Comparison of ENCODE assay signal across 10 cellular contexts in the genomic region with DNA sequence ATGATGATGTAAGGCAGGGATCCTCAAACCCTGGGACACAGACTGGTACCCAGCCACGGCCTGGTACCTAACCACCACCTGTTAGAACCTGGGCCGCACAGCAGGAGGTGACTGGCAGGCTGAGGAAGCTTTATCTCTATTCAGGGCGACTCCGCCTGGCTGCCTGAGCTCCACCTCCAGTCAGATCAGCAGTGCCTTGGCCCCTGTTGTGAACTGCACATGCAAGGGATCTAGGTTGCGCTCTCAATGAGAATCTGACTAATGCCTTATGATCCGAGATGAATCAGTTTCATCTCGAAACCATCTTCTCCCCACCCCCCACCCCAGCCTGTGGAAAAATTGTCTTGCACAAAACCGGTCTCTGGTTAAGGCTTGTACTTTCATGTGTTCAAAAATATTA. TPM values are rescaled to one million over a fixed set of nuclear protein-coding genes. Genes with fewer than 3 reads are reported as not detected.
DNase-seq lines count a peak whose midpoint lies in the region; ATAC-seq and TF ChIP-seq lines count a peak whose summit lies in the region.
"Had no signal": no experiment of that assay in that cellular context is flagged by ENCODE, and none has a peak within 500 bp of the region (broad histone marks: within the 10 kb centered on the region; RNA-seq: fewer than 3 reads in every experiment).

No MANE protein-coding gene starts in this region.

- POLR2A ChIA-PET in GM10248 (lab: Yijun Ruan, JAX), result no interaction called here

- H3K9me3 Mint-ChIP-seq in activated naive CD4-positive, alpha-beta T cell treated with anti-CD3 and anti-CD28 coated beads, Interleukin-2, amount 10 ng/mL, durations not matched to agents 7 days and 5 days, result no peaks in the 10 kb centered on the region
- no peaks in the 10 kb centered on the region for H3K9me3 Mint-ChIP-seq in activated T-cell treated with anti-CD3 and anti-CD28 coated beads, Interleukin-2, amount 50 U/mL, for 4 hours
- H3K9me3 Mint-ChIP-seq: activated B cell treated with CpG ODN at 0.5 μM for 24 hours, immature natural killer cell had no signal

- peaks cover 52% of the 10 kb centered on the region for H3K36me3 Mint-ChIP-seq in activated naive CD4-positive, alpha-beta T cell treated with anti-CD3 and anti-CD28 coated beads, Interleukin-2, amount 10 ng/mL, durations not matched to agents 7 days and 5 days
- H3K36me3 Mint-ChIP-seq in activated T-cell treated with anti-CD3 and anti-CD28 coated beads, Interleukin-2, amount 50 U/mL, for 4 hours (ENCODE audit: insufficient read depth), result peaks cover 45% of the 10 kb centered on the region

- DNase-seq in activated naive CD4-positive, alpha-beta T cell treated with Interleukin-2 at 50 U/mL for 16 hours, result peak; percentile 76
- DNase-seq in activated naive CD4-positive, alpha-beta T cell treated with anti-CD3 and anti-CD28 coated beads, Interleukin-2, amount 10 ng/mL, durations not matched to agents 7 days and 5 days, result no peak
- peak; percentile 36 for DNase-seq in activated T-cell treated with anti-CD3 and anti-CD28 coated beads, Interleukin-2, amount 50 U/mL, for 4 hours
- peak; percentile 4 for DNase-seq in iPS-NIHi11 (ENCODE audit: low spot score)
- peak; percentile 55 for DNase-seq in stimulated activated naive CD8-positive, alpha-beta T cell treated with anti-CD3 and anti-CD28 coated beads, Interleukin-15, Interleukin-2, amounts not matched to agents 100 U/mL and 50 U/mL, for 24 hours
- DNase-seq in GF-D8 (lab: John Stamatoyannopoulos, UW), result no peak
- DNase-seq in NCI-H2227 treated with DMSO at 0.1 percent for 48 hours (lab: John Stamatoyannopoulos, UW), result no peak
- no peak for DNase-seq in GM10248 (ENCODE audit: extremely low spot score)
- DNase-seq: activated B cell treated with CpG ODN at 0.5 μM for 24 hours, immature natural killer cell had no signal

- no peak overlapping the region for H3K4me3 Mint-ChIP-seq in activated naive CD4-positive, alpha-beta T cell treated with anti-CD3 and anti-CD28 coated beads, Interleukin-2, amount 10 ng/mL, durations not matched to agents 7 days and 5 days
- H3K4me3 Mint-ChIP-seq in activated T-cell treated with anti-CD3 and anti-CD28 coated beads, Interleukin-2, amount 50 U/mL, for 4 hours, result no peak overlapping the region
- H3K4me3 Mint-ChIP-seq: activated B cell treated with CpG ODN at 0.5 μM for 24 hours had no signal

- no peak for TF ChIP-seq CTCF in GM10248 (IDR thresholded peaks at IDR 0.05; ENCODE audit: control extremely low read depth, extremely low read depth, low read depth, missing control alignments)

- ATAC-seq in activated T-cell treated with anti-CD3 and anti-CD28 coated beads, Interleukin-2, amount 50 U/mL, for 4 hours, result peak; percentile 71 to 80
- ATAC-seq in stimulated activated naive CD8-positive, alpha-beta T cell treated with anti-CD3 and anti-CD28 coated beads, Interleukin-15, Interleukin-2, amounts not matched to agents 100 U/mL and 50 U/mL, for 24 hours, result peak; percentile 89

- no peak overlapping the region for H3K27ac Mint-ChIP-seq in activated naive CD4-positive, alpha-beta T cell treated with anti-CD3 and anti-CD28 coated beads, Interleukin-2, amount 10 ng/mL, durations not matched to agents 7 days and 5 days
- H3K27ac Mint-ChIP-seq: activated B cell treated with CpG ODN at 0.5 μM for 24 hours had no signal

- peaks cover 55% of the 10 kb centered on the region for H3K4me1 Mint-ChIP-seq in activated naive CD4-positive, alpha-beta T cell treated with anti-CD3 and anti-CD28 coated beads, Interleukin-2, amount 10 ng/mL, durations not matched to agents 7 days and 5 days
- H3K4me1 Mint-ChIP-seq in activated T-cell treated with anti-CD3 and anti-CD28 coated beads, Interleukin-2, amount 50 U/mL, for 4 hours (ENCODE audit: low read depth), result peaks cover 74% of the 10 kb centered on the region

- CTCF ChIA-PET in activated naive CD4-positive, alpha-beta T cell treated with anti-CD3 and anti-CD28 coated beads, Interleukin-2, amount 10 ng/mL, durations not matched to agents 7 days and 5 days (lab: Charles Lee), result no interaction called here
- CTCF ChIA-PET in GM10248 (lab: Yijun Ruan, JAX), result no interaction called here

- H3K27me3 Mint-ChIP-seq in activated naive CD4-positive, alpha-beta T cell treated with anti-CD3 and anti-CD28 coated beads, Interleukin-2, amount 10 ng/mL, durations not matched to agents 7 days and 5 days, result no peaks in the 10 kb centered on the region
- H3K27me3 Mint-ChIP-seq in activated T-cell treated with anti-CD3 and anti-CD28 coated beads, Interleukin-2, amount 50 U/mL, for 4 hours (ENCODE audit: low read depth), result no peaks in the 10 kb centered on the region
- H3K27me3 Mint-ChIP-seq: activated B cell treated with CpG ODN at 0.5 μM for 24 hours had no signal

RNA-seq across cellular contexts. Expression of gene RNPC3, which starts 4.2 kb away (rescaled TPM):
- 10 to 100 TPM; 13.0 to 16.0 (median 14.7) TPM for total RNA-seq in activated T-cell treated with anti-CD3 and anti-CD28 coated beads, Interleukin-2, amount 50 U/mL, for 4 hours

RNA-seq across cellular contexts. Expression of gene AMY2B, which starts 41.6 kb away (rescaled TPM):
- total RNA-seq in activated T-cell treated with anti-CD3 and anti-CD28 coated beads, Interleukin-2, amount 50 U/mL, for 4 hours, result 1 to 10 TPM; 1.4 to 2.8 (median 1.8) TPM

Comparison
In these comparisons a context has a peak if more than half of its experiments do, and no peak if none do; other contexts are left out.
1. DNase-seq: peak in activated naive CD4-positive, alpha-beta T cell treated with Interleukin-2 at 50 U/mL for 16 hours (single experiment), activated T-cell treated with anti-CD3 and anti-CD28 coated beads, Interleukin-2, amount 50 U/mL, for 4 hours (single experiment), iPS-NIHi11 (single experiment) and stimulated activated naive CD8-positive, alpha-beta T cell treated with anti-CD3 and anti-CD28 coated beads, Interleukin-15, Interleukin-2, amounts not matched to agents 100 U/mL and 50 U/mL, for 24 hours (single experiment); none in activated naive CD4-positive, alpha-beta T cell treated with anti-CD3 and anti-CD28 coated beads, Interleukin-2, amount 10 ng/mL, durations not matched to agents 7 days and 5 days (single experiment), GF-D8 (single experiment), NCI-H2227 treated with DMSO at 0.1 percent for 48 hours (single experiment) and GM10248 (single experiment).